20 cellular contexts compared by ENCODE assay signal in the genomic region with DNA sequence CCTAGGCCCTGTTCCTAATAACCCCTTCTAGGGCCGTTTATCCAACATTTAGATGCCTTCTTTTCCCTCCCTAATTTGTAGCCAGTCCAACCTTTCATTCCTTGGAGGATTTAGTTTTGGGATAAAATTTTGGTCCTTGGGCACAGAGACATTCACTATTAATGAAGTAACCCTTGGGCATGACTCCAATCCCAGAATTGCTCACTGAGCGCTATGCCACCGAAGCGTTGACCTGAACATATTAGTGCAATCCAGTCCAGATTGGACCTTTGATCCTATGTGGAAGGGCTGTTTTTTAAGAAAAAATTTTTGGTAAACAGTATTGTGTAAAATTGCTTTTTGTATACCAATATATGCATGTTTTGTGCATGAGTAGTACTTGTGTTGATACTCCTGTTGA. TPM values are rescaled to one million over a fixed set of nuclear protein-coding genes. Genes with fewer than 3 reads are reported as not detected.
DNase-seq lines count a peak whose midpoint lies in the region; TF ChIP-seq lines count a peak whose summit lies in the region.
"Had no signal": no experiment of that assay in that cellular context is flagged by ENCODE, and none has a peak within 500 bp of the region (broad histone marks: within the 10 kb centered on the region; RNA-seq: fewer than 3 reads in every experiment).

No MANE protein-coding gene starts in this region.

- no peak for DNase-seq in cardiac muscle cell (ENCODE audit: low read depth in 1 of 2, low spot score in 1 of 2)
- no peak for DNase-seq in left ventricle myocardium inferior
- DNase-seq in cerebellum (ENCODE audit: low spot score), result peak; percentile 44
- DNase-seq in nephron progenitor cell, result no peak
- no peak for DNase-seq in COR-L47 (lab: John Stamatoyannopoulos, UW)
- no peak for DNase-seq in NCI-H187 treated with DMSO at 0.1 percent for 48 hours (lab: John Stamatoyannopoulos, UW)
- DNase-seq in mesothelial cell of epicardium (ENCODE audit: low spot score in 2 of 2, unreplicated experiment in 2 of 2), result no peak
- DNase-seq: 8988T; CD4-positive, alpha-beta memory T cell; DMS 273 treated with DMSO at 0.1 percent for 48 hours; DMS53; DND-41; EL; GM23248 had no signal

- H3K4me1 ChIP-seq in cardiac muscle cell (ENCODE audit: low read depth), result peaks cover 16% of the 10 kb centered on the region
- H3K4me1 ChIP-seq in left ventricle myocardium inferior, result no peaks in the 10 kb centered on the region
- H3K4me1 ChIP-seq: HAP-1 had no signal

- peaks cover 4% of the 10 kb centered on the region for H3K27me3 Mint-ChIP-seq in nephron progenitor cell (ENCODE audit: low read depth, poor library complexity)
- no peaks in the 10 kb centered on the region for H3K27me3 Mint-ChIP-seq in mesothelial cell of epicardium (ENCODE audit: low read depth)
- H3K27me3 Mint-ChIP-seq: IgD-negative memory B cell had no signal

- H3K27ac Mint-ChIP-seq in nephron progenitor cell (peak overlapping the region; percentile 76), mesothelial cell of epicardium (no peak overlapping the region)
- H3K27ac Mint-ChIP-seq: CD14-positive monocyte; CD4-positive, alpha-beta memory T cell; IgD-negative memory B cell had no signal

- peaks cover 71% of the 10 kb centered on the region for H3K36me3 Mint-ChIP-seq in nephron progenitor cell (ENCODE audit: low read depth)
- H3K36me3 Mint-ChIP-seq in mesothelial cell of epicardium, result peaks cover 39% of the 10 kb centered on the region
- H3K36me3 Mint-ChIP-seq: CD14-positive monocyte; CD4-positive, alpha-beta memory T cell had no signal

- TF ChIP-seq CTCF in cardiac muscle cell (IDR thresholded peaks at IDR 0.05; ENCODE audit: low read depth, low read length), result no peak
- TF ChIP-seq CTCF in left ventricle myocardium inferior (IDR thresholded peaks at IDR 0.05; ENCODE audit: borderline replicate concordance), result no peak
- TF ChIP-seq CTCF in nephron progenitor cell (IDR thresholded peaks at IDR 0.05), result no peak
- TF ChIP-seq CTCF in mesothelial cell of epicardium (IDR thresholded peaks at IDR 0.05; ENCODE audit: unreplicated experiment), result no peak

- H3K9me3 ChIP-seq in cardiac muscle cell (ENCODE audit: low read depth) (no peaks in the 10 kb centered on the region), left ventricle myocardium inferior (replicated peaks) (no peaks in the 10 kb centered on the region)
- H3K9me3 ChIP-seq: HAP-1 had no signal

- H3K4me3 ChIP-seq in cardiac muscle cell (no peak overlapping the region), left ventricle myocardium inferior (no peak overlapping the region)
- H3K4me3 ChIP-seq: BLaER1, GM23248, HAP-1 had no signal

- H3K36me3 ChIP-seq in cardiac muscle cell (peaks cover 51% of the 10 kb centered on the region), left ventricle myocardium inferior (peaks cover 23% of the 10 kb centered on the region)

- intact Hi-C loops in left ventricle myocardium inferior (cut with micrococcal nuclease), result no loop called here

- H3K27me3 ChIP-seq in cardiac muscle cell, result no peaks in the 10 kb centered on the region
- H3K27me3 ChIP-seq in left ventricle myocardium inferior (ENCODE audit: low read depth), result peaks cover 2% of the 10 kb centered on the region
- H3K27me3 ChIP-seq: BLaER1 had no signal

- H3K4me3 Mint-ChIP-seq in nephron progenitor cell, result no peak overlapping the region
- H3K4me3 Mint-ChIP-seq in mesothelial cell of epicardium, result no peak overlapping the region
- H3K4me3 Mint-ChIP-seq: CD14-positive monocyte; CD4-positive, alpha-beta memory T cell; IgD-negative memory B cell had no signal

- peaks cover 28% of the 10 kb centered on the region for H3K4me1 Mint-ChIP-seq in nephron progenitor cell
- peaks cover 11% of the 10 kb centered on the region for H3K4me1 Mint-ChIP-seq in mesothelial cell of epicardium
- H3K4me1 Mint-ChIP-seq: CD14-positive monocyte; CD4-positive, alpha-beta memory T cell; IgD-negative memory B cell had no signal

- H3K27ac ChIP-seq in cardiac muscle cell (peak overlapping the region; percentile 76), left ventricle myocardium inferior (replicated peaks) (no peak overlapping the region)
- H3K27ac ChIP-seq: BLaER1, GM23248, HL-60 had no signal

- H3K9me3 Mint-ChIP-seq in nephron progenitor cell (peaks cover 4% of the 10 kb centered on the region), mesothelial cell of epicardium (no peaks in the 10 kb centered on the region)
- H3K9me3 Mint-ChIP-seq: CD4-positive, alpha-beta memory T cell; IgD-negative memory B cell had no signal

RNA-seq across cellular contexts. Expression of gene DACT1, which starts 10.0 kb away (rescaled TPM):
- total RNA-seq in cardiac muscle cell, result 259 and 324 TPM in 2 replicates
- polyA plus RNA-seq in cardiac muscle cell, result 197 and 291 TPM in 2 replicates
- total RNA-seq in left ventricle myocardium inferior, result 3.4 TPM
- 47.7 TPM for total RNA-seq in cerebellum
- 57.8 to 61.7 TPM (median 59.2 TPM) in 3 replicates for total RNA-seq in mesothelial cell of epicardium
- total RNA-seq: HT1080 had no signal
- polyA plus RNA-seq: CD14-positive monocyte had no signal

Comparison
In these comparisons a context has a peak if more than half of its experiments do, and no peak if none do; other contexts are left out.
1. RNA of gene DACT1, which starts 10.0 kb away (total RNA-seq): 259 to 324 TPM in cardiac muscle cell, 57.8 to 61.7 TPM in mesothelial cell of epicardium and 47.7 TPM in cerebellum (single experiment); 3.4 TPM in left ventricle myocardium inferior (single experiment); every median in the first group is over 10 times any median in the second.